In the genomic region with DNA sequence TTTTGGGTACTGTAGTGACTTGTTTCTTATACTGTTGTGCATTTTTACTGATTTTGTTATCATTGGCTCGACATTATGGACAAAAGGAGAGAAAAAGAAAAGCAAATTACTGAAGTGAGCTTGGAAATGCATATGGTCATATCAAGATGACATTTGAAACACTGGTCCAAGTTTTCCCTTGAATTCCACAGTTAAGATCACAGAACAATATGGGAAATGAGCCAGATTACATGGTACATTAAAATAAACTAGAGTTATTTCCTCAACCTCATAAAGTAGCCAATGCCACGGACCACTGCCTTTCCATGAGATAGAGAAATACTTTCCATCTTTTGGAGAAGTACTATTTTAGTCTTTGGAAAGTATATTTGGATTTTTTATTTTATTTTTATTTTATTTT, we compare ENCODE assay signal across 22 cellular contexts.
"Had no signal": no experiment of that assay in that cellular context is flagged by ENCODE, and none has a peak within 500 bp of the region (broad histone marks: within the 10 kb centered on the region; RNA-seq: fewer than 3 reads in every experiment).

No MANE protein-coding gene starts in this region.

- H3K4me1 ChIP-seq: esophagus muscularis mucosa, pancreas, right lobe of liver, suprapubic skin, transverse colon, upper lobe of right lung, vagina had no signal

- H3K4me3 ChIP-seq: esophagus muscularis mucosa, lung, mucosa of descending colon, pancreas, right lobe of liver, suprapubic skin, transverse colon, upper lobe of right lung, vagina had no signal

- H3K27me3 ChIP-seq: esophagus muscularis mucosa, neutrophil, pancreas, right lobe of liver, suprapubic skin, transverse colon, upper lobe of right lung, vagina had no signal

- H3K27ac ChIP-seq: esophagus muscularis mucosa, neutrophil, pancreas, right lobe of liver, suprapubic skin, transverse colon, upper lobe of right lung, vagina had no signal

- H3K36me3 ChIP-seq: esophagus muscularis mucosa, neutrophil, pancreas, right lobe of liver, suprapubic skin, transverse colon, upper lobe of right lung, vagina had no signal

- H3K9me3 ChIP-seq: esophagus muscularis mucosa, mucosa of descending colon, neutrophil, pancreas, right lobe of liver, suprapubic skin, transverse colon, upper lobe of right lung, vagina had no signal

- DNase-seq: effector CD8-positive, alpha-beta T cell; endodermal cell; hypothalamus; kidney; mesenchymal stem cell; mucosa of descending colon; naive B cell; pancreas; right lobe of liver; small intestine; stimulated activated CD4-positive, alpha-beta T cell treated with anti-CD3 and anti-CD28 coated beads, Interleukin-15, amount 100 ng/mL, for 24 hours; stimulated activated CD4-positive, alpha-beta T cell treated with anti-CD3 and anti-CD28 coated beads, Interleukin-2, amount 100 ng/mL, for 48 hours; stimulated activated naive B cell treated with anti-CD40 and anti-IgM and Interleukin-4, amounts not matched to agents 10 μg/mL and 1 μg/mL and 100 μg/mL, for 72 hours; transverse colon; upper lobe of right lung had no signal

- ATAC-seq: left lobe of liver; mucosa of descending colon; natural killer cell treated with Interleukin-12 subunit alpha and Interleukin-12 subunit beta and Interleukin-15 and Interleukin-18, amount 100 ng/mL, for 72 hours; pancreas; right lobe of liver; stimulated activated naive B cell treated with anti-CD40 and anti-IgM and Interleukin-4, amounts not matched to agents 10 μg/mL and 1 μg/mL and 100 μg/mL, for 72 hours; upper lobe of right lung had no signal
